In genomic region chr2:216624251-216624650, GRCh38 we compare ENCODE assay signal across 24 cellular contexts.
"Had no signal": no experiment of that assay in that cellular context is flagged by ENCODE, and none has a peak within 500 bp of the region (broad histone marks: within the 10 kb centered on the region; RNA-seq: fewer than 3 reads in every experiment).

No MANE protein-coding gene starts in this region.

- H3K4me1 Mint-ChIP-seq: activated naive CD4-positive, alpha-beta T cell treated with anti-CD3 and anti-CD28 coated beads, Interleukin-2, amount 50 U/mL, for 24 hours had no signal

- H3K4me2 ChIP-seq: KMS-11 had no signal

- ATAC-seq: activated CD4-positive, alpha-beta T cell treated with anti-CD3 and anti-CD28 coated beads for 36 hours; activated CD8-positive, alpha-beta T cell treated with anti-CD3 and anti-CD28 coated beads, Interleukin-2, amount 10 ng/mL, durations not matched to agents 7 days and 5 days had no signal

- H3K27me3 Mint-ChIP-seq: activated CD4-positive, alpha-beta T cell treated with anti-CD3 and anti-CD28 coated beads for 36 hours; activated naive CD4-positive, alpha-beta T cell treated with anti-CD3 and anti-CD28 coated beads, Interleukin-2, amount 50 U/mL, for 24 hours had no signal

- H3K36me3 ChIP-seq: breast epithelium, MG63, WERI-Rb-1 had no signal

- H3K27ac Mint-ChIP-seq: activated CD4-positive, alpha-beta T cell treated with anti-CD3 and anti-CD28 coated beads for 36 hours; activated CD8-positive, alpha-beta T cell treated with anti-CD3 and anti-CD28 coated beads, Interleukin-2, amount 10 ng/mL, durations not matched to agents 7 days and 5 days; activated naive CD4-positive, alpha-beta T cell treated with anti-CD3 and anti-CD28 coated beads, Interleukin-2, amount 50 U/mL, for 24 hours had no signal

- DNase-seq: activated CD4-positive, alpha-beta T cell treated with anti-CD3 and anti-CD28 coated beads for 36 hours; activated CD8-positive, alpha-beta memory T cell treated with anti-CD3 and anti-CD28 coated beads, Interleukin-2, amount 50 U/mL, for 48 hours; activated CD8-positive, alpha-beta T cell treated with anti-CD3 and anti-CD28 coated beads, Interleukin-2, amount 10 ng/mL, durations not matched to agents 7 days and 5 days; activated effector memory CD4-positive, alpha-beta T cell treated with Interleukin-2 at 50 U/mL for 16 hours; activated naive CD4-positive, alpha-beta T cell; activated T-cell treated with anti-CD3 and anti-CD28 coated beads, Interleukin-2, amount 50 U/mL, for 1 hour; aorta; central memory CD4-positive, alpha-beta T cell; MG63; MV-4-11; NCI-H1092 treated with DMSO at 0.1 percent for 48 hours; NCI-H1417 treated with DMSO at 0.1 percent for 48 hours; NCI-H1694; NCI-H2029; NCI-H510A treated with DMSO at 0.1 percent for 48 hours; NCI-H69; NK-92 treated with Interleukin-12 subunit alpha and Interleukin-12 subunit beta, amount 100 ng/mL, for 24 hours; OCI-M1; T-helper 1 cell; WERI-Rb-1 had no signal

- H3K9me3 ChIP-seq: breast epithelium, MG63 had no signal

- H3K9ac ChIP-seq: KMS-11 had no signal

- H3K9me3 Mint-ChIP-seq: activated naive CD4-positive, alpha-beta T cell treated with anti-CD3 and anti-CD28 coated beads, Interleukin-2, amount 50 U/mL, for 24 hours had no signal

- H3K27ac ChIP-seq: breast epithelium, KMS-11, SK-N-MC, WERI-Rb-1 had no signal

- H3K4me3 ChIP-seq: breast epithelium, MG63, SK-N-MC had no signal

- H3K27me3 ChIP-seq: breast epithelium, MG63 had no signal

- H3K4me3 Mint-ChIP-seq: activated CD4-positive, alpha-beta T cell treated with anti-CD3 and anti-CD28 coated beads for 36 hours; activated CD8-positive, alpha-beta T cell treated with anti-CD3 and anti-CD28 coated beads, Interleukin-2, amount 10 ng/mL, durations not matched to agents 7 days and 5 days; activated naive CD4-positive, alpha-beta T cell treated with anti-CD3 and anti-CD28 coated beads, Interleukin-2, amount 50 U/mL, for 24 hours had no signal

- H3K4me1 ChIP-seq: breast epithelium had no signal

- H3K36me3 Mint-ChIP-seq: activated naive CD4-positive, alpha-beta T cell treated with anti-CD3 and anti-CD28 coated beads, Interleukin-2, amount 50 U/mL, for 24 hours had no signal
